21 cellular contexts compared by ENCODE assay signal in the genomic region with DNA sequence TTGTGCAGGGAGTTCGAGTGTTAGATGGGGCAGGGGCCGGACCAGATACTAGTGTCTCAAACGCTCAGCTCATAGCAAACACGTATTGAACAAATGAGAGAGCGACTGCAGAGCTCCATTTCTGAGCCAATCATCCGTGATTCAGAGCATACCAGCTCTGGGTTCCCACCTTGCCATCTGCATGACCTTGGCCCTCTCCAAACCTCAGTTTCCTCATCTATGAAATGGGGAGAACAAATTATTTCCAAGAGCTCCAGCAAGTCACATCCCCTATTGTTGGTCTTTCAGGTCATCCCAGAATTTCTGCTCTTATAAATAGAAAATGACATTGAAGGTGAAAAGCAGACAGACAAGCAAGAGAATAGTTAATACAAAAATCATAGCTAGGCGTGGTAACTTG. TPM values are rescaled to one million over a fixed set of nuclear protein-coding genes. Genes with fewer than 3 reads are reported as not detected.
A peak's percentile ranks its signal among the peaks of the same experiment; 100 is the strongest.
DNase-seq lines count a peak whose midpoint lies in the region; ATAC-seq and TF ChIP-seq lines count a peak whose summit lies in the region.
"Had no signal": no experiment of that assay in that cellular context is flagged by ENCODE, and none has a peak within 500 bp of the region (broad histone marks: within the 10 kb centered on the region; RNA-seq: fewer than 3 reads in every experiment).

No MANE protein-coding gene starts in this region.

- peak overlapping the region; percentile 59 for H3K27ac Mint-ChIP-seq in stimulated activated naive CD8-positive, alpha-beta T cell treated with anti-CD3 and anti-CD28 coated beads, Interleukin-15, Interleukin-2, amounts not matched to agents 100 ng/mL and 50 ng/mL, for 24 hours
- peak overlapping the region in 1 of 2 donors; percentile 15 for H3K27ac Mint-ChIP-seq in stimulated activated naive CD8-positive, alpha-beta T cell treated with anti-CD3 and anti-CD28 coated beads, Interleukin-15, amount 100 ng/mL, for 72 hours
- peak overlapping the region; percentile 59 for H3K27ac Mint-ChIP-seq in activated naive CD8-positive, alpha-beta T cell
- H3K27ac Mint-ChIP-seq in central memory CD8-positive, alpha-beta T cell (ENCODE audit: low read depth), result peak overlapping the region; percentile 11
- H3K27ac Mint-ChIP-seq in stimulated activated naive B cell treated with anti-CD40 and anti-IgM and Interleukin-4, amounts not matched to agents 10 μg/mL and 1 μg/mL and 100 μg/mL, for 72 hours, result peak overlapping the region; percentile 44
- H3K27ac Mint-ChIP-seq: GM23338 had no signal

- H3K9me3 Mint-ChIP-seq in stimulated activated naive CD8-positive, alpha-beta T cell treated with anti-CD3 and anti-CD28 coated beads, Interleukin-15, Interleukin-2, amounts not matched to agents 100 ng/mL and 50 ng/mL, for 24 hours, result no peaks in the 10 kb centered on the region
- no peaks in the 10 kb centered on the region for H3K9me3 Mint-ChIP-seq in stimulated activated naive CD8-positive, alpha-beta T cell treated with anti-CD3 and anti-CD28 coated beads, Interleukin-15, amount 100 ng/mL, for 72 hours
- no peaks in the 10 kb centered on the region for H3K9me3 Mint-ChIP-seq in activated naive CD8-positive, alpha-beta T cell (ENCODE audit: low read depth)
- H3K9me3 Mint-ChIP-seq in central memory CD8-positive, alpha-beta T cell, result no peaks in the 10 kb centered on the region
- no peaks in the 10 kb centered on the region for H3K9me3 Mint-ChIP-seq in stimulated activated naive B cell treated with anti-CD40 and anti-IgM and Interleukin-4, amounts not matched to agents 10 μg/mL and 1 μg/mL and 100 μg/mL, for 72 hours
- H3K9me3 Mint-ChIP-seq: CD4-positive, CD25-positive, alpha-beta regulatory T cell; GM23338 had no signal

- 68 to 71% methylated on average over 7 of the region's 7 CpGs for WGBS in body of pancreas, 2 donors

- H3K36me3 Mint-ChIP-seq in stimulated activated naive CD8-positive, alpha-beta T cell treated with anti-CD3 and anti-CD28 coated beads, Interleukin-15, Interleukin-2, amounts not matched to agents 100 ng/mL and 50 ng/mL, for 24 hours (ENCODE audit: low read depth), result peaks cover 88% of the 10 kb centered on the region
- no peaks in the 10 kb centered on the region for H3K36me3 Mint-ChIP-seq in activated naive CD8-positive, alpha-beta T cell
- H3K36me3 Mint-ChIP-seq in central memory CD8-positive, alpha-beta T cell (ENCODE audit: insufficient read depth), result peaks cover 12% of the 10 kb centered on the region
- peaks cover 36 to 62% of the 10 kb centered on the region in 2 donors for H3K36me3 Mint-ChIP-seq in stimulated activated naive B cell treated with anti-CD40 and anti-IgM and Interleukin-4, amounts not matched to agents 10 μg/mL and 1 μg/mL and 100 μg/mL, for 72 hours

- no peak overlapping the region for H3K4me3 Mint-ChIP-seq in stimulated activated naive CD8-positive, alpha-beta T cell treated with anti-CD3 and anti-CD28 coated beads, Interleukin-15, Interleukin-2, amounts not matched to agents 100 ng/mL and 50 ng/mL, for 24 hours
- H3K4me3 Mint-ChIP-seq in stimulated activated naive CD8-positive, alpha-beta T cell treated with anti-CD3 and anti-CD28 coated beads, Interleukin-15, amount 100 ng/mL, for 72 hours, result no peak overlapping the region
- H3K4me3 Mint-ChIP-seq in activated naive CD8-positive, alpha-beta T cell, result no peak overlapping the region
- no peak overlapping the region for H3K4me3 Mint-ChIP-seq in central memory CD8-positive, alpha-beta T cell
- H3K4me3 Mint-ChIP-seq in stimulated activated naive B cell treated with anti-CD40 and anti-IgM and Interleukin-4, amounts not matched to agents 10 μg/mL and 1 μg/mL and 100 μg/mL, for 72 hours, result no peak overlapping the region
- H3K4me3 Mint-ChIP-seq: CD4-positive, CD25-positive, alpha-beta regulatory T cell; GM23338 had no signal

- TF ChIP-seq CTCF in left ventricle myocardium inferior (IDR thresholded peaks at IDR 0.05; ENCODE audit: borderline replicate concordance) (no peak), body of pancreas (IDR thresholded peaks at IDR 0.05) (no peak)

- H3K4me1 ChIP-seq in left ventricle myocardium inferior (no peaks in the 10 kb centered on the region), body of pancreas (no peaks in the 10 kb centered on the region)
- H3K4me1 ChIP-seq: Caco-2, SJCRH30 had no signal

- ATAC-seq in stimulated activated naive CD8-positive, alpha-beta T cell treated with anti-CD3 and anti-CD28 coated beads, Interleukin-15, amount 100 ng/mL, for 72 hours, result no peak
- ATAC-seq in central memory CD8-positive, alpha-beta T cell (replicated peaks; ENCODE audit: extremely low read depth, poor library complexity, severe bottlenecking), result no peak
- no peak for ATAC-seq in stimulated activated naive B cell treated with anti-CD40 and anti-IgM and Interleukin-4, amounts not matched to agents 10 μg/mL and 1 μg/mL and 100 μg/mL, for 72 hours (replicated peaks)
- ATAC-seq in GM21717 (IDR thresholded peaks at IDR 0.05; ENCODE audit: unreplicated experiment) (no peak), body of pancreas (no peak)
- ATAC-seq: GM23338 had no signal

- H3K27me3 ChIP-seq in left ventricle myocardium inferior (ENCODE audit: low read depth) (peaks cover 52% of the 10 kb centered on the region), body of pancreas (no peaks in the 10 kb centered on the region)

- no peaks in the 10 kb centered on the region for H3K36me3 ChIP-seq in left ventricle myocardium inferior
- no peaks in the 10 kb centered on the region for H3K36me3 ChIP-seq in body of pancreas (replicated peaks in 1 of 2; ENCODE audit: insufficient read depth in 1 of 2, low read depth in 2 of 2)
- H3K36me3 ChIP-seq: SJCRH30 had no signal

- H3K4me3 ChIP-seq in left ventricle myocardium inferior (no peak overlapping the region), body of pancreas (no peak overlapping the region)
- H3K4me3 ChIP-seq: GM23338, SJCRH30 had no signal

- intact Hi-C loops in left ventricle myocardium inferior (cut with micrococcal nuclease), result no loop called here
- intact Hi-C loops in body of pancreas (cut with DNase I), result no loop called here

- H3K27ac ChIP-seq in left ventricle myocardium inferior (replicated peaks), result no peak overlapping the region
- no peak overlapping the region for H3K27ac ChIP-seq in body of pancreas
- H3K27ac ChIP-seq: SJCRH30 had no signal

- no peak for DNase-seq in stimulated activated naive CD8-positive, alpha-beta T cell treated with anti-CD3 and anti-CD28 coated beads, Interleukin-15, amount 100 ng/mL, for 72 hours
- DNase-seq in central memory CD8-positive, alpha-beta T cell (ENCODE audit: low spot score in 2 of 2), result no peak
- DNase-seq in stimulated activated naive B cell treated with anti-CD40 and anti-IgM and Interleukin-4, amounts not matched to agents 10 μg/mL and 1 μg/mL and 100 μg/mL, for 72 hours, result no peak
- DNase-seq in left ventricle myocardium inferior (no peak), body of pancreas (no peak)
- DNase-seq: Caco-2; CD4-positive, CD25-positive, alpha-beta regulatory T cell; DMS 273 treated with DMSO at 0.1 percent for 48 hours; DMS79 treated with DMSO at 0.1 percent for 48 hours; HCEC 1CT; IMR-90; NCI-H1105 treated with DMSO at 0.1 percent for 48 hours; NCI-H1694; NCI-H2081; NCI-H526; OCI-M1; SJCRH30 had no signal

- H3K9me3 ChIP-seq in left ventricle myocardium inferior (replicated peaks) (no peaks in the 10 kb centered on the region), body of pancreas (no peaks in the 10 kb centered on the region)
- H3K9me3 ChIP-seq: Caco-2, SJCRH30 had no signal

- H3K27me3 Mint-ChIP-seq in stimulated activated naive CD8-positive, alpha-beta T cell treated with anti-CD3 and anti-CD28 coated beads, Interleukin-15, Interleukin-2, amounts not matched to agents 100 ng/mL and 50 ng/mL, for 24 hours, result no peaks in the 10 kb centered on the region
- H3K27me3 Mint-ChIP-seq in stimulated activated naive CD8-positive, alpha-beta T cell treated with anti-CD3 and anti-CD28 coated beads, Interleukin-15, amount 100 ng/mL, for 72 hours, result no peaks in the 10 kb centered on the region
- no peaks in the 10 kb centered on the region for H3K27me3 Mint-ChIP-seq in activated naive CD8-positive, alpha-beta T cell
- no peaks in the 10 kb centered on the region for H3K27me3 Mint-ChIP-seq in central memory CD8-positive, alpha-beta T cell
- H3K27me3 Mint-ChIP-seq in stimulated activated naive B cell treated with anti-CD40 and anti-IgM and Interleukin-4, amounts not matched to agents 10 μg/mL and 1 μg/mL and 100 μg/mL, for 72 hours, result no peaks in the 10 kb centered on the region
- H3K27me3 Mint-ChIP-seq: CD4-positive, CD25-positive, alpha-beta regulatory T cell had no signal

- no peak for TF ChIP-seq POLR2A in body of pancreas (IDR thresholded peaks at IDR 0.05)

- peaks cover 77% of the 10 kb centered on the region for H3K4me1 Mint-ChIP-seq in stimulated activated naive CD8-positive, alpha-beta T cell treated with anti-CD3 and anti-CD28 coated beads, Interleukin-15, Interleukin-2, amounts not matched to agents 100 ng/mL and 50 ng/mL, for 24 hours (ENCODE audit: low read depth)
- H3K4me1 Mint-ChIP-seq in stimulated activated naive CD8-positive, alpha-beta T cell treated with anti-CD3 and anti-CD28 coated beads, Interleukin-15, amount 100 ng/mL, for 72 hours, result peaks cover 93% of the 10 kb centered on the region
- peaks cover 47% of the 10 kb centered on the region for H3K4me1 Mint-ChIP-seq in activated naive CD8-positive, alpha-beta T cell (ENCODE audit: low read depth)
- peaks cover 31% of the 10 kb centered on the region for H3K4me1 Mint-ChIP-seq in central memory CD8-positive, alpha-beta T cell
- peaks cover 44 to 73% of the 10 kb centered on the region in 2 donors for H3K4me1 Mint-ChIP-seq in stimulated activated naive B cell treated with anti-CD40 and anti-IgM and Interleukin-4, amounts not matched to agents 10 μg/mL and 1 μg/mL and 100 μg/mL, for 72 hours

RNA-seq across cellular contexts. Expression of a gene that starts 10.2 kb away (rescaled TPM):
- total RNA-seq in left ventricle myocardium inferior (0.52 TPM), body of pancreas (under 1 TPM in 1 of 2 donors, not detected in 1; 0.26 TPM)
- total RNA-seq: IMR-90 had no signal
